Comparison of ENCODE assay signal across 29 cellular contexts in the genomic region with DNA sequence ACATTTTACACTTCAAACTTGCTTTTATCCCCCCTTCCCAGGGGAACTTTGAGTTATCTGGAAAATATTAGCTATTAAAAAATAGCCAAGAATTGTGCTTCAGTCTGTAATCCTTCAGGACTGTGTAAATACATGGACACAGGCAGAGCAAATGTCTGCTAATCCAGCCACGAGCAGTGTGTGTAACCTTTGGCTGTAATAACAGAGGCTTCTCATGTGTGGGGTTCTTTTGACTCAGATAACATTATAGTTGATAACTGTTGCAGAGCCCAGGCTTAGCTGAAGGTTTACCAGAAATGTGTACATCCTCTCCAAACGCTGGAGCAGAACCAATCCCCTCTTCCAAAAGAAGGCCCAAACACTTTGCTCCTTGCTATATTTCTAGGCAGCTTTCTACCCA. TPM values are rescaled to one million over a fixed set of nuclear protein-coding genes. Genes with fewer than 3 reads are reported as not detected.
"Had no signal": no experiment of that assay in that cellular context is flagged by ENCODE, and none has a peak within 500 bp of the region (broad histone marks: within the 10 kb centered on the region; RNA-seq: fewer than 3 reads in every experiment).

No MANE protein-coding gene starts in this region.

- H3K4me1 ChIP-seq: esophagus muscularis mucosa, gastroesophageal sphincter, prostate gland, upper lobe of left lung had no signal

- H3K36me3 ChIP-seq: esophagus muscularis mucosa, gastroesophageal sphincter, neutrophil, ovary, prostate gland, thoracic aorta, upper lobe of left lung had no signal

- FAIRE-seq: colon, endothelial cell of umbilical vein, keratinocyte had no signal

- H3K27me3 ChIP-seq: dorsolateral prefrontal cortex, esophagus muscularis mucosa, gastroesophageal sphincter, neutrophil, ovary, upper lobe of left lung had no signal

- DNase-seq: activated CD4-positive, alpha-beta T cell treated with anti-CD3 and anti-CD28 coated beads, Interleukin-2, amount 10 ng/mL, durations not matched to agents 7 days and 5 days; activated CD8-positive, alpha-beta T cell treated with anti-CD3 and anti-CD28 coated beads, Interleukin-2, amount 10 ng/mL, durations not matched to agents 7 days and 5 days; activated gamma-delta T cell; dorsolateral prefrontal cortex; effector memory CD8-positive, alpha-beta T cell; head of caudate nucleus; left colon; naive thymus-derived CD4-positive, alpha-beta T cell; ovary; right cardiac atrium; stimulated activated CD4-positive, alpha-beta T cell treated with anti-CD3 and anti-CD28 coated beads, Interleukin-2, amount 100 ng/mL, for 24 hours; upper lobe of left lung had no signal

- H3K27ac ChIP-seq: dorsolateral prefrontal cortex, esophagus muscularis mucosa, gastroesophageal sphincter, neutrophil, ovary, prostate gland, thoracic aorta, upper lobe of left lung, VCaP had no signal

- H3K9me3 ChIP-seq: esophagus muscularis mucosa, gastroesophageal sphincter, neutrophil, ovary, prostate gland, thoracic aorta, upper lobe of left lung had no signal

- ATAC-seq: activated CD4-positive, CD25-positive, alpha-beta regulatory T cell treated with anti-CD3 and anti-CD28 coated beads, Interleukin-2, amount 50 U/mL, for 24 hours; activated CD8-positive, alpha-beta T cell treated with anti-CD3 and anti-CD28 coated beads, Interleukin-2, amount 10 ng/mL, durations not matched to agents 7 days and 5 days; activated naive CD4-positive, alpha-beta T cell treated with anti-CD3 and anti-CD28 coated beads, Interleukin-2, amount 50 U/mL, for 72 hours; effector memory CD8-positive, alpha-beta T cell; gastroesophageal sphincter; left colon; naive thymus-derived CD4-positive, alpha-beta T cell; SK-N-SH treated with all-trans-retinoic acid at 6 μM for 48 hours; stimulated activated effector memory CD8-positive, alpha-beta T cell treated with anti-CD3 and anti-CD28 coated beads, Interleukin-12 subunit alpha, Interleukin-12 subunit beta, amount 100 ng/mL, for 72 hours had no signal

- H3K4me3 ChIP-seq: dorsolateral prefrontal cortex, esophagus muscularis mucosa, gastroesophageal sphincter, lung, ovary, prostate gland, thoracic aorta, upper lobe of left lung had no signal

RNA-seq across cellular contexts. Expression of gene ASB4, which starts 4.6 kb away (rescaled TPM):
- total RNA-seq: activated CD4-positive, alpha-beta T cell treated with anti-CD3 and anti-CD28 coated beads, Interleukin-2, amount 10 ng/mL, durations not matched to agents 7 days and 5 days; activated CD8-positive, alpha-beta T cell treated with anti-CD3 and anti-CD28 coated beads, Interleukin-2, amount 10 ng/mL, durations not matched to agents 7 days and 5 days; activated naive CD4-positive, alpha-beta T cell treated with anti-CD3 and anti-CD28 coated beads, Interleukin-2, amount 50 U/mL, for 72 hours; activated T-helper 1 cell treated with anti-CD3 and anti-CD28 coated beads, Interleukin-12 subunit alpha, Interleukin-12 subunit beta, Interleukin-2, Interleukin-4 antibody, amounts not matched to agents 30 ng/mL and 10 ng/mL and 1 ng/mL, durations not matched to agents 14 hours and 24 hours and 36 hours; astrocyte; endothelial cell of umbilical vein; gastroesophageal sphincter; naive thymus-derived CD4-positive, alpha-beta T cell; T-helper 2 cell treated with Interferon-gamma antibody and Interleukin-4, amounts not matched to agents 100 ng/mL and 5 ng/mL, for 36 hours had no signal
- polyA plus RNA-seq: endothelial cell of umbilical vein; keratinocyte; naive thymus-derived CD4-positive, alpha-beta T cell had no signal
